13 cellular contexts compared by ENCODE assay signal in genomic region chr7:57868771-57869483, GRCh38.
DNase-seq lines count a peak whose midpoint lies in the region; ATAC-seq and TF ChIP-seq lines count a peak whose summit lies in the region.
"Had no signal": no experiment of that assay in that cellular context is flagged by ENCODE, and none has a peak within 500 bp of the region (broad histone marks: within the 10 kb centered on the region; RNA-seq: fewer than 3 reads in every experiment).

No MANE protein-coding gene starts in this region.

- peak in 1 of 4 donors; percentile 14 for TF ChIP-seq CTCF in right lobe of liver (IDR thresholded peaks at IDR 0.05)

- peaks cover 14% of the 10 kb centered on the region for H3K36me3 Mint-ChIP-seq in activated naive CD8-positive, alpha-beta T cell treated with anti-CD3 and anti-CD28 coated beads, Interleukin-2, amount 50 U/mL, for 24 hours (ENCODE audit: low read depth)

- no peak overlapping the region for H3K27ac Mint-ChIP-seq in activated naive CD8-positive, alpha-beta T cell treated with anti-CD3 and anti-CD28 coated beads, Interleukin-2, amount 50 U/mL, for 24 hours
- H3K27ac Mint-ChIP-seq: mesothelial cell of epicardium; stimulated activated naive CD8-positive, alpha-beta T cell treated with anti-CD3 and anti-CD28 coated beads, Interleukin-15, Interleukin-2, amounts not matched to agents 100 ng/mL and 50 ng/mL, for 24 hours had no signal

- no peak overlapping the region for H3K4me3 Mint-ChIP-seq in activated naive CD8-positive, alpha-beta T cell treated with anti-CD3 and anti-CD28 coated beads, Interleukin-2, amount 50 U/mL, for 24 hours
- H3K4me3 Mint-ChIP-seq: mesothelial cell of epicardium; stimulated activated naive CD8-positive, alpha-beta T cell treated with anti-CD3 and anti-CD28 coated beads, Interleukin-15, Interleukin-2, amounts not matched to agents 100 ng/mL and 50 ng/mL, for 24 hours had no signal

- intact Hi-C loops in Right ventricle myocardium inferior (cut with DNase I): no loop called here
- intact Hi-C loops in cardiac septum (cut with DNase I): no loop called here
- intact Hi-C loops in right lobe of liver (cut with DNase I): no loop called here

- H3K27ac ChIP-seq in right lobe of liver (peak overlapping the region in 2 of 3 donors; percentile 33 to 53), urinary bladder (ENCODE audit: low read depth) (no peak overlapping the region)
- H3K27ac ChIP-seq: C4-2B had no signal

- WGBS in right lobe of liver (ENCODE audit: insufficient coverage, low coverage, low lambda C conversion rate, missing lambda C conversion rate): 24% methylated on average over 60 of the region's 66 CpGs
- WGBS in urinary bladder: 31% methylated on average over 66 of the region's 66 CpGs

- H3K9me3 ChIP-seq in right lobe of liver: no peaks in the 10 kb centered on the region

- H3K4me3 ChIP-seq in right lobe of liver (peak overlapping the region; percentile 7 to 54 (median 51)), urinary bladder (ENCODE audit: low read depth, low read length) (peak overlapping the region; percentile 49)

- H3K4me1 Mint-ChIP-seq in activated naive CD8-positive, alpha-beta T cell treated with anti-CD3 and anti-CD28 coated beads, Interleukin-2, amount 50 U/mL, for 24 hours: peaks cover 6% of the 10 kb centered on the region
- H3K4me1 Mint-ChIP-seq: mesothelial cell of epicardium had no signal

- H3K27me3 Mint-ChIP-seq in activated naive CD8-positive, alpha-beta T cell treated with anti-CD3 and anti-CD28 coated beads, Interleukin-2, amount 50 U/mL, for 24 hours: peaks cover 29% of the 10 kb centered on the region

- ATAC-seq in Right ventricle myocardium inferior (no peak), right lobe of liver (peak; percentile 74 to 95 (median 84)), GM21786 (IDR thresholded peaks at IDR 0.05; ENCODE audit: unreplicated experiment) (no peak)
- ATAC-seq in activated naive CD8-positive, alpha-beta T cell treated with anti-CD3 and anti-CD28 coated beads, Interleukin-2, amount 50 U/mL, for 24 hours: no peak

- no peak for TF ChIP-seq POLR2A in right lobe of liver (IDR thresholded peaks at IDR 0.05)

- H3K4me1 ChIP-seq in right lobe of liver (peaks cover 0 to 2% (median 0%) of the 10 kb centered on the region in 4 donors), urinary bladder (ENCODE audit: insufficient read depth) (no peaks in the 10 kb centered on the region)

- DNase-seq in Right ventricle myocardium inferior (ENCODE audit: missing footprints) (peak; percentile 42), cardiac septum (ENCODE audit: low spot score) (no peak), right lobe of liver (peak; percentile 35 to 81 (median 74)), glomerular visceral epithelial cell (ENCODE audit: extremely low spot score) (no peak)
- DNase-seq in activated naive CD8-positive, alpha-beta T cell treated with anti-CD3 and anti-CD28 coated beads, Interleukin-2, amount 50 U/mL, for 24 hours: peak; percentile 0
- no peak for DNase-seq in stimulated activated CD8-positive, alpha-beta memory T cell treated with anti-CD3 and anti-CD28 coated beads, Interleukin-4, amount 100 ng/mL, for 48 hours
- DNase-seq: NCI-H345; stimulated activated CD4-positive, alpha-beta T cell treated with anti-CD3 and anti-CD28 coated beads, Interleukin-15, amount 100 ng/mL, for 24 hours had no signal

- H3K36me3 ChIP-seq in right lobe of liver (no peaks in the 10 kb centered on the region), urinary bladder (ENCODE audit: insufficient read depth) (no peaks in the 10 kb centered on the region)

- H3K27me3 ChIP-seq in right lobe of liver: no peaks in the 10 kb centered on the region

- H3K9me3 Mint-ChIP-seq in activated naive CD8-positive, alpha-beta T cell treated with anti-CD3 and anti-CD28 coated beads, Interleukin-2, amount 50 U/mL, for 24 hours: peaks cover 20% of the 10 kb centered on the region

Comparison
In these comparisons a context has a peak if more than half of its experiments do, and no peak if none do; other contexts are left out.
1. DNase-seq: peak in Right ventricle myocardium inferior (single experiment), activated naive CD8-positive, alpha-beta T cell treated with anti-CD3 and anti-CD28 coated beads, Interleukin-2, amount 50 U/mL, for 24 hours (single experiment) and right lobe of liver (3 of 3); none in cardiac septum (single experiment), stimulated activated CD8-positive, alpha-beta memory T cell treated with anti-CD3 and anti-CD28 coated beads, Interleukin-4, amount 100 ng/mL, for 48 hours (single experiment) and glomerular visceral epithelial cell (single experiment).
2. ATAC-seq: peak in right lobe of liver (4 of 4); none in Right ventricle myocardium inferior (single experiment), activated naive CD8-positive, alpha-beta T cell treated with anti-CD3 and anti-CD28 coated beads, Interleukin-2, amount 50 U/mL, for 24 hours (single experiment) and GM21786 (single experiment).